In genomic region chr10:103696411-103697145, GRCh38 we compare ENCODE assay signal across 8 cellular contexts.
A peak's percentile ranks its signal among the peaks of the same experiment; 100 is the strongest.
DNase-seq lines count a peak whose midpoint lies in the region; ATAC-seq and TF ChIP-seq lines count a peak whose summit lies in the region.

No MANE protein-coding gene starts in this region.

- TF ChIP-seq POLR2A in body of pancreas (IDR thresholded peaks at IDR 0.05): no peak

- H3K27me3 ChIP-seq in BLaER1: peaks cover 19% of the 10 kb centered on the region; the same call in 1 of the 2 replicates
- H3K27me3 ChIP-seq in HUES48 (ENCODE audit: control insufficient read depth, insufficient read depth, low read length): peaks cover 39% of the 10 kb centered on the region
- no peaks in the 10 kb centered on the region for H3K27me3 ChIP-seq in body of pancreas

- H3K4me3 ChIP-seq in BLaER1 (no peak overlapping the region), HUES48 (ENCODE audit: low read depth, low read length) (no peak overlapping the region; the same call in 1 of the 2 replicates), body of pancreas (no peak overlapping the region)

- H3K36me3 ChIP-seq in BLaER1 (peaks cover 39% of the 10 kb centered on the region), HUES48 (ENCODE audit: control insufficient read depth, insufficient read depth, low read length) (no peaks in the 10 kb centered on the region), body of pancreas (replicated peaks in 1 of 2; ENCODE audit: insufficient read depth in 1 of 2, low read depth in 2 of 2) (no peaks in the 10 kb centered on the region)

- 37 to 49% methylated on average over 5 to 10 of the region's 10 CpGs for WGBS in body of pancreas, 2 donors

- H3K4me1 ChIP-seq in BLaER1 (peaks cover 64% of the 10 kb centered on the region), HUES48 (ENCODE audit: control insufficient read depth, insufficient read depth, low read length) (peaks cover 24% of the 10 kb centered on the region), body of pancreas (peaks cover 12% of the 10 kb centered on the region)

- peak in 1 of 7 experiments; percentile 6 for TF ChIP-seq CTCF in body of pancreas (IDR thresholded peaks at IDR 0.05)

- H3K9ac ChIP-seq in BLaER1 (peak overlapping the region; percentile 18; the same call in 1 of the 2 replicates), HUES48 (ENCODE audit: low read depth, low read length) (no peak overlapping the region)

- peak overlapping the region; percentile 96 for H3K4me2 ChIP-seq in BLaER1

- intact Hi-C loops in body of pancreas (cut with DNase I): no loop called here
- intact Hi-C loops in left colon (cut with DNase I, micrococcal nuclease): no loop called here

- H4K20me1 ChIP-seq in BLaER1: peaks cover 89% of the 10 kb centered on the region

- ATAC-seq in GM19395 (IDR thresholded peaks at IDR 0.05; ENCODE audit: unreplicated experiment) (peak; percentile 34), body of pancreas (peak; percentile 41), left colon (peak; percentile 63)

- H3K9me3 ChIP-seq in BLaER1 (no peaks in the 10 kb centered on the region), HUES48 (ENCODE audit: control insufficient read depth, insufficient read depth, low read length) (no peaks in the 10 kb centered on the region), body of pancreas (no peaks in the 10 kb centered on the region)

- peak; percentile 80 for DNase-seq in UCSD-AML1 (lab: John Stamatoyannopoulos, UW; ENCODE audit: unreplicated experiment)
- peak in 3 of 4 donors; percentile 23 to 61 (median 35) for DNase-seq in body of pancreas
- DNase-seq in left colon: peak; percentile 65 to 71
- peak; percentile 68 to 69 for DNase-seq in stimulated activated CD8-positive, alpha-beta memory T cell treated with anti-CD3 and anti-CD28 coated beads, Interleukin-15, amount 100 ng/mL, for 48 hours (ENCODE audit: low read depth in 2 of 2)
- DNase-seq in NCI-H187 (lab: John Stamatoyannopoulos, UW): no peak

- H3K27ac ChIP-seq in BLaER1: peak overlapping the region; percentile 57
- H3K27ac ChIP-seq in HUES48 (ENCODE audit: low read depth, low read length): peak overlapping the region; percentile 7
- H3K27ac ChIP-seq in body of pancreas: peak overlapping the region in 1 of 4 donors; percentile 15

Comparison
In these comparisons a context has a peak if more than half of its experiments do, and no peak if none do; other contexts are left out.
1. DNase-seq: peak in UCSD-AML1 (single experiment), body of pancreas (3 of 4), left colon (2 of 2) and stimulated activated CD8-positive, alpha-beta memory T cell treated with anti-CD3 and anti-CD28 coated beads, Interleukin-15, amount 100 ng/mL, for 48 hours (2 of 2); none in NCI-H187 (0 of 2).
2. Peak in every context shown above with its lines, with median percentiles within 50 percentile points of each other: ATAC-seq.